In the genomic region with DNA sequence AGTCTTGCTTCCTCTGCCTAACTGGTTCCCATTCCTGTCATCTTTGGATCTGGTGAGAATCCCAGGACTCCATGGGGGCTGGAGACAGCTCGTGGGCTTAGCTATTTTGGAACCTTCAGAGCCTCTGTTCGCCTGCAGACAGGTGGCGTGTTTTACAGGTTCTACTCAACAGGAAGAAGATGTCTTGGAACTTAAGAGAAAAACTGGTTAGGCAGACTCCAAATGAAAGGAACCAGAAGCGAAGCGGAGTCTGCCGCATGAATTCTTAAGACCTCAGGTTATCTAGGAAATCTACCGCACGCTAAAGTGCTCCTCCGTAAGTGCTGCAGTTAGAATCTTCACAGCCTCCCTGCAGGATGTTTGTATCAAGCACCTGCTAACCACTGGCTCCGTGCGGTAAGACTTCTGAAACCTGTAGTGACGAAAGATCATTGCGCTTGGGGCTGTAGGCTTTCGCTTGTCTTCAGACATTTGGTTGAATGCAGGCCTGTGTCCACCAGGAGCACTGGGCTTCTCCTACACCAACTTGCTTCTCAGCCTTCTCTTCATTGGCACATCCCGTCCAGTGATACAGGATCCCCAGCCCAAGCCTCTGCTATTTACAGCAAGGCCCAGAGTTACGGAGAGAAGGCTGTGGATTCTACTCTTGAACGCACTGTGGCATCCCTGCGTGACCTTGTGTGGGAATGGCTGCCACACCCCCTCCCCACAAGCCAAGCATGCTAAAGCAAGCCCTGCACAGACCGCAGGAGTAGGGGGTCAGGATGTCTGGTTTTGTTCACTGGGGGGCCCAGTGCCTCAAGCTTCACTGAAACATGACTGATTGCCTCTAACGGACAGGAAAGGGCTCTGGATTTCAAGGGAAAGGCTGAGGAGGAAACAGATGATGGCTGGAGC, we compare ENCODE assay signal across 13 cellular contexts. TPM values are rescaled to one million over a fixed set of nuclear protein-coding genes. Genes with fewer than 3 reads are reported as not detected.
DNase-seq lines count a peak whose midpoint lies in the region; TF ChIP-seq lines count a peak whose summit lies in the region.
"Had no signal": no experiment of that assay in that cellular context is flagged by ENCODE, and none has a peak within 500 bp of the region (broad histone marks: within the 10 kb centered on the region; RNA-seq: fewer than 3 reads in every experiment).

No MANE protein-coding gene starts in this region.

- peaks cover 1% of the 10 kb centered on the region for H3K9me3 Mint-ChIP-seq in T-helper 2 cell treated with Interferon-gamma antibody and Interleukin-4, amounts not matched to agents 5 μg/mL and 100 μg/mL, for 36 hours
- H3K9me3 Mint-ChIP-seq in progenitor cell of endocrine pancreas (ENCODE audit: low read depth) (no peaks in the 10 kb centered on the region), CD14-positive monocyte (peaks cover 0 to 8% (median 4%) of the 10 kb centered on the region in 7 donors)

- H3K27ac ChIP-seq in esophagus muscularis mucosa (replicated peaks in 1 of 4) = peak overlapping the region; percentile 52 to 72 (median 64)
- H3K27ac ChIP-seq: parathyroid adenoma, SJCRH30 had no signal

- peak overlapping the region; percentile 61 for H3K4me3 Mint-ChIP-seq in T-helper 2 cell treated with Interferon-gamma antibody and Interleukin-4, amounts not matched to agents 5 μg/mL and 100 μg/mL, for 36 hours
- H3K4me3 Mint-ChIP-seq in progenitor cell of endocrine pancreas (ENCODE audit: low read depth) (no peak overlapping the region), CD14-positive monocyte (no peak overlapping the region)

- peaks cover 14 to 19% (median 18%) of the 10 kb centered on the region in 4 donors for H3K4me1 ChIP-seq in esophagus muscularis mucosa
- H3K4me1 ChIP-seq: SJCRH30 had no signal

- no peaks in the 10 kb centered on the region for H3K27me3 ChIP-seq in esophagus muscularis mucosa
- H3K27me3 ChIP-seq: SJCRH30 had no signal

- H3K4me1 Mint-ChIP-seq in T-helper 2 cell treated with Interferon-gamma antibody and Interleukin-4, amounts not matched to agents 5 μg/mL and 100 μg/mL, for 36 hours (ENCODE audit: low read depth) = peaks cover 2% of the 10 kb centered on the region
- H3K4me1 Mint-ChIP-seq in progenitor cell of endocrine pancreas (ENCODE audit: low read depth) (peaks cover 9% of the 10 kb centered on the region), CD14-positive monocyte (no peaks in the 10 kb centered on the region)

- peaks cover 10 to 54% (median 35%) of the 10 kb centered on the region in 4 donors for H3K36me3 ChIP-seq in esophagus muscularis mucosa

- TF ChIP-seq CTCF in esophagus muscularis mucosa (IDR thresholded peaks at IDR 0.05) (no peak), progenitor cell of endocrine pancreas (IDR thresholded peaks at IDR 0.05; ENCODE audit: unreplicated experiment) (no peak), CD14-positive monocyte (IDR thresholded peaks at IDR 0.05) (no peak)

- TF ChIP-seq EP300 in esophagus muscularis mucosa (IDR thresholded peaks at IDR 0.05) = no peak

- H3K36me3 Mint-ChIP-seq in T-helper 2 cell treated with Interferon-gamma antibody and Interleukin-4, amounts not matched to agents 5 μg/mL and 100 μg/mL, for 36 hours (ENCODE audit: low read depth) = peaks cover 16% of the 10 kb centered on the region
- H3K36me3 Mint-ChIP-seq in progenitor cell of endocrine pancreas (ENCODE audit: insufficient read depth) (peaks cover 14% of the 10 kb centered on the region), CD14-positive monocyte (peaks cover 48 to 59% of the 10 kb centered on the region in 2 donors)

- H3K4me3 ChIP-seq in esophagus muscularis mucosa = no peak overlapping the region
- H3K4me3 ChIP-seq: SJCRH30 had no signal

- 89% methylated on average over 18 of the region's 20 CpGs for WGBS in esophagus muscularis mucosa

- peak; percentile 61 for DNase-seq in NCI-H345 (lab: John Stamatoyannopoulos, UW)
- DNase-seq in NCI-H345 treated with DMSO at 0.1 percent for 48 hours (lab: John Stamatoyannopoulos, UW; ENCODE audit: unreplicated experiment) = no peak
- DNase-seq in T-helper 2 cell treated with Interferon-gamma antibody and Interleukin-4, amounts not matched to agents 5 μg/mL and 100 μg/mL, for 36 hours (ENCODE audit: low spot score) = peak; percentile 27
- DNase-seq in esophagus muscularis mucosa (ENCODE audit: extremely low spot score) = peak; percentile 72
- DNase-seq in progenitor cell of endocrine pancreas (ENCODE audit: low spot score, unreplicated experiment) = no peak
- DNase-seq in CD14-positive monocyte (ENCODE audit: low spot score) = no peak
- DNase-seq in NCI-H2029 (lab: John Stamatoyannopoulos, UW) = no peak
- DNase-seq in foreskin melanocyte = no peak
- DNase-seq: 8988T; activated CD8-positive, alpha-beta memory T cell treated with anti-CD3 and anti-CD28 coated beads for 24 hours; dermis blood vessel endothelial cell; SJCRH30 had no signal

- intact Hi-C loops in esophagus muscularis mucosa (cut with DNase I) (no loop called here), CD14-positive monocyte (cut with micrococcal nuclease) (no loop called here)

- H3K27ac Mint-ChIP-seq in T-helper 2 cell treated with Interferon-gamma antibody and Interleukin-4, amounts not matched to agents 5 μg/mL and 100 μg/mL, for 36 hours = peak overlapping the region; percentile 77
- H3K27ac Mint-ChIP-seq in progenitor cell of endocrine pancreas = peak overlapping the region; percentile 90
- peak overlapping the region in 2 of 7 donors; percentile 28 to 37 for H3K27ac Mint-ChIP-seq in CD14-positive monocyte

- TF ChIP-seq POLR2A in esophagus muscularis mucosa (IDR thresholded peaks at IDR 0.05; ENCODE audit: low read depth) = no peak

- H3K27me3 Mint-ChIP-seq in T-helper 2 cell treated with Interferon-gamma antibody and Interleukin-4, amounts not matched to agents 5 μg/mL and 100 μg/mL, for 36 hours (ENCODE audit: low read depth) = no peaks in the 10 kb centered on the region
- no peaks in the 10 kb centered on the region for H3K27me3 Mint-ChIP-seq in progenitor cell of endocrine pancreas
- H3K27me3 Mint-ChIP-seq in CD14-positive monocyte (ENCODE audit: low read depth in 3 of 3) = peaks cover 0 to 6% (median 5%) of the 10 kb centered on the region in 3 donors

- H3K9me3 ChIP-seq in esophagus muscularis mucosa = no peaks in the 10 kb centered on the region
- H3K9me3 ChIP-seq: SJCRH30 had no signal

RNA-seq across cellular contexts. Expression of a gene that starts 35.0 kb away (rescaled TPM):
- total RNA-seq in esophagus muscularis mucosa (10 to 100 TPM; 31.6 to 64.2 (median 46.0) TPM), progenitor cell of endocrine pancreas (11.7 and 11.8 TPM in 2 replicates)
- 10 to 100 TPM; 18.2 to 25.1 TPM for polyA plus RNA-seq in CD14-positive monocyte

RNA-seq across cellular contexts. Expression of a gene that starts 50.3 kb away (rescaled TPM):
- total RNA-seq in esophagus muscularis mucosa = 10 to 100 TPM; 20.0 to 30.8 (median 28.5) TPM
- total RNA-seq in progenitor cell of endocrine pancreas = 62.5 and 66.6 TPM in 2 replicates
- 1 to 10 TPM; 1.1 to 2.1 TPM for polyA plus RNA-seq in CD14-positive monocyte

Comparison
In these comparisons a context has a peak if more than half of its experiments do, and no peak if none do; other contexts are left out.
1. DNase-seq: peak in NCI-H345 (single experiment), T-helper 2 cell treated with Interferon-gamma antibody and Interleukin-4, amounts not matched to agents 5 μg/mL and 100 μg/mL, for 36 hours (single experiment) and esophagus muscularis mucosa (single experiment); none in NCI-H345 treated with DMSO at 0.1 percent for 48 hours (single experiment), progenitor cell of endocrine pancreas (single experiment), CD14-positive monocyte (single experiment), NCI-H2029 (single experiment) and foreskin melanocyte (single experiment).